Comparison of ENCODE assay signal across 1 cellular context in the genomic region with DNA sequence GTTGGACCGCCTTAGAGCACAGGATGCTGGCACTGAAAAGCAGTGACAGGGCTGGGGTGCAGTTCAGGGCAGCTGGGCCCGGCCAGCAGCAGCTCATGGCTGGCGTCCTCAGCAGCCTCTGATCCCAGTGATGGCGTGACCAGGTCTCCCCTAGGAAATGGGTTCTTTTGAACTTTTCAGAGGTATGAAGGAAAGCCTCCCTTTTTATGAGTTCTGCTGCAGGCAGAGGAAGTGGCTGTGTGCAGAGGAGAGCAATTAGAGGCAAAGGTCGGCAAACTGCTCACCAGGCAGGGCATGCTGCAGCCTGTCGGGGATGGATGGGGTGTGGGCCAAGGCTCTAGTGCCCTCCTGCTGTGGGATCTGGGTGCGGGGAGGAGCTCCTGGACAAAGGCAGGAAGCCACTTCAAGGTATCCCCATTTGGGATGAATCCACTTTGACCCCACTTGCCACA.
TF ChIP-seq lines count a peak whose summit lies in the region.

No MANE protein-coding gene starts in this region.

TF ChIP-seq in HepG2, 621 proteins besides CTCF, POLR2A, EP300 and RAD21 (continued from another document and continues in another):
- TF ChIP-seq, protein P1, sequence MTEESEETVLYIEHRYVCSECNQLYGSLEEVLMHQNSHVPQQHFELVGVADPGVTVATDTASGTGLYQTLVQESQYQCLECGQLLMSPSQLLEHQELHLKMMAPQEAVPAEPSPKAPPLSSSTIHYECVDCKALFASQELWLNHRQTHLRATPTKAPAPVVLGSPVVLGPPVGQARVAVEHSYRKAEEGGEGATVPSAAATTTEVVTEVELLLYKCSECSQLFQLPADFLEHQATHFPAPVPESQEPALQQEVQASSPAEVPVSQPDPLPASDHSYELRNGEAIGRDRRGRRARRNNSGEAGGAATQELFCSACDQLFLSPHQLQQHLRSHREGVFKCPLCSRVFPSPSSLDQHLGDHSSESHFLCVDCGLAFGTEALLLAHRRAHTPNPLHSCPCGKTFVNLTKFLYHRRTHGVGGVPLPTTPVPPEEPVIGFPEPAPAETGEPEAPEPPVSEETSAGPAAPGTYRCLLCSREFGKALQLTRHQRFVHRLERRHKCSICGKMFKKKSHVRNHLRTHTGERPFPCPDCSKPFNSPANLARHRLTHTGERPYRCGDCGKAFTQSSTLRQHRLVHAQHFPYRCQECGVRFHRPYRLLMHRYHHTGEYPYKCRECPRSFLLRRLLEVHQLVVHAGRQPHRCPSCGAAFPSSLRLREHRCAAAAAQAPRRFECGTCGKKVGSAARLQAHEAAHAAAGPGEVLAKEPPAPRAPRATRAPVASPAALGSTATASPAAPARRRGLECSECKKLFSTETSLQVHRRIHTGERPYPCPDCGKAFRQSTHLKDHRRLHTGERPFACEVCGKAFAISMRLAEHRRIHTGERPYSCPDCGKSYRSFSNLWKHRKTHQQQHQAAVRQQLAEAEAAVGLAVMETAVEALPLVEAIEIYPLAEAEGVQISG (CRISPR knock-in tag; IDR thresholded peaks at IDR 0.05) = 0 out of 2 replicates have a peak, but pooled peaks have one; percentile 30
- TF ChIP-seq, protein P2, sequence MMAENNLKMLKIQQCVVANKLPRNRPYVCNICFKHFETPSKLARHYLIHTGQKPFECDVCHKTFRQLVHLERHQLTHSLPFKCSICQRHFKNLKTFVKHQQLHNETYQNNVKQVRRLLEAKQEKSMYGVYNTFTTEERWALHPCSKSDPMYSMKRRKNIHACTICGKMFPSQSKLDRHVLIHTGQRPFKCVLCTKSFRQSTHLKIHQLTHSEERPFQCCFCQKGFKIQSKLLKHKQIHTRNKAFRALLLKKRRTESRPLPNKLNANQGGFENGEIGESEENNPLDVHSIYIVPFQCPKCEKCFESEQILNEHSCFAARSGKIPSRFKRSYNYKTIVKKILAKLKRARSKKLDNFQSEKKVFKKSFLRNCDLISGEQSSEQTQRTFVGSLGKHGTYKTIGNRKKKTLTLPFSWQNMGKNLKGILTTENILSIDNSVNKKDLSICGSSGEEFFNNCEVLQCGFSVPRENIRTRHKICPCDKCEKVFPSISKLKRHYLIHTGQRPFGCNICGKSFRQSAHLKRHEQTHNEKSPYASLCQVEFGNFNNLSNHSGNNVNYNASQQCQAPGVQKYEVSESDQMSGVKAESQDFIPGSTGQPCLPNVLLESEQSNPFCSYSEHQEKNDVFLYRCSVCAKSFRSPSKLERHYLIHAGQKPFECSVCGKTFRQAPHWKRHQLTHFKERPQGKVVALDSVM (CRISPR knock-in tag; IDR thresholded peaks at IDR 0.05) = peak; percentile 22; the same call in 1 of the 2 replicates
- TF ChIP-seq, protein P3, sequence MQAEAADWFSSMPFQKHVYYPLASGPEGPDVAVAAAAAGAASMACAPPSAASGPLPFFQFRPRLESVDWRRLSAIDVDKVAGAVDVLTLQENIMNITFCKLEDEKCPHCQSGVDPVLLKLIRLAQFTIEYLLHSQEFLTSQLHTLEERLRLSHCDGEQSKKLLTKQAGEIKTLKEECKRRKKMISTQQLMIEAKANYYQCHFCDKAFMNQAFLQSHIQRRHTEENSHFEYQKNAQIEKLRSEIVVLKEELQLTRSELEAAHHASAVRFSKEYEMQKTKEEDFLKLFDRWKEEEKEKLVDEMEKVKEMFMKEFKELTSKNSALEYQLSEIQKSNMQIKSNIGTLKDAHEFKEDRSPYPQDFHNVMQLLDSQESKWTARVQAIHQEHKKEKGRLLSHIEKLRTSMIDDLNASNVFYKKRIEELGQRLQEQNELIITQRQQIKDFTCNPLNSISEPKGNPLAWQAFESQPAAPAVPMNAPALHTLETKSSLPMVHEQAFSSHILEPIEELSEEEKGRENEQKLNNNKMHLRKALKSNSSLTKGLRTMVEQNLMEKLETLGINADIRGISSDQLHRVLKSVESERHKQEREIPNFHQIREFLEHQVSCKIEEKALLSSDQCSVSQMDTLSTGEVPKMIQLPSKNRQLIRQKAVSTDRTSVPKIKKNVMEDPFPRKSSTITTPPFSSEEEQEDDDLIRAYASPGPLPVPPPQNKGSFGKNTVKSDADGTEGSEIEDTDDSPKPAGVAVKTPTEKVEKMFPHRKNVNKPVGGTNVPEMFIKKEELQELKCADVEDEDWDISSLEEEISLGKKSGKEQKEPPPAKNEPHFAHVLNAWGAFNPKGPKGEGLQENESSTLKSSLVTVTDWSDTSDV (CRISPR knock-in tag; IDR thresholded peaks at IDR 0.05) = 0 out of 2 replicates have a peak, but pooled peaks have one; percentile 65
- TF ChIP-seq NR2F6 (IDR thresholded peaks at IDR 0.05) (peak; percentile 54), NR2F6 (CRISPR knock-in tag; IDR thresholded peaks at IDR 0.05) (peak; percentile 68; the same call in 1 of the 2 replicates), ZNF619 (CRISPR knock-in tag; IDR thresholded peaks at IDR 0.05) (0 out of 2 replicates have a peak, but pooled peaks have one; percentile 42), HNRNPH1 (optimal IDR thresholded peaks at IDR 0.05; ENCODE audit: low read depth, low read length) (no peak), PITX1 (CRISPR knock-in tag; IDR thresholded peaks at IDR 0.05) (0 out of 2 replicates have a peak, but pooled peaks have one; percentile 41), EED (CRISPR knock-in tag; IDR thresholded peaks at IDR 0.05) (no peak), ZSCAN25 (CRISPR knock-in tag; IDR thresholded peaks at IDR 0.05) (peak; percentile 41; the same call in 1 of the 2 replicates), AGO1 (IDR thresholded peaks at IDR 0.05; ENCODE audit: low read depth, low read length, poor library complexity, severe bottlenecking) (no peak), MEF2D (CRISPR knock-in tag; IDR thresholded peaks at IDR 0.05) (peak; percentile 73), TOE1 (CRISPR knock-in tag; IDR thresholded peaks at IDR 0.05) (no peak), POLR2AphosphoS2 (IDR thresholded peaks at IDR 0.05; ENCODE audit: low read depth, low read length) (no peak), ZNF598 (CRISPR knock-in tag; IDR thresholded peaks at IDR 0.05; ENCODE audit: borderline replicate concordance) (0 out of 2 replicates have a peak, but pooled peaks have one; percentile 30), ZNF263 (CRISPR knock-in tag; IDR thresholded peaks at IDR 0.05) (0 out of 2 replicates have a peak, but pooled peaks have one; percentile 38), SALL1 (CRISPR knock-in tag; IDR thresholded peaks at IDR 0.05) (peak; percentile 80), ZNF883 (CRISPR knock-in tag; IDR thresholded peaks at IDR 0.05; ENCODE audit: not compliant biosample characterization) (peak; percentile 68), ZFP36L1 (CRISPR knock-in tag; IDR thresholded peaks at IDR 0.05) (no peak), YEATS4 (CRISPR knock-in tag; IDR thresholded peaks at IDR 0.05; ENCODE audit: borderline replicate concordance) (peak; percentile 49; the same call in 1 of the 2 replicates), NFKB2 (CRISPR knock-in tag; IDR thresholded peaks at IDR 0.05; ENCODE audit: borderline replicate concordance) (0 out of 2 replicates have a peak, but pooled peaks have one; percentile 22), TBX2 (CRISPR knock-in tag; IDR thresholded peaks at IDR 0.05; ENCODE audit: borderline replicate concordance) (peak; percentile 60; the same call in 1 of the 2 replicates), CC2D1A (CRISPR knock-in tag; IDR thresholded peaks at IDR 0.05) (no peak)
- TF ChIP-seq, protein P4, sequence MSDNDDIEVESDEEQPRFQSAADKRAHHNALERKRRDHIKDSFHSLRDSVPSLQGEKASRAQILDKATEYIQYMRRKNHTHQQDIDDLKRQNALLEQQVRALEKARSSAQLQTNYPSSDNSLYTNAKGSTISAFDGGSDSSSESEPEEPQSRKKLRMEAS (IDR thresholded peaks at IDR 0.05) = peak; percentile 47; the same call in 1 of the 2 replicates
- TF ChIP-seq, protein P5, sequence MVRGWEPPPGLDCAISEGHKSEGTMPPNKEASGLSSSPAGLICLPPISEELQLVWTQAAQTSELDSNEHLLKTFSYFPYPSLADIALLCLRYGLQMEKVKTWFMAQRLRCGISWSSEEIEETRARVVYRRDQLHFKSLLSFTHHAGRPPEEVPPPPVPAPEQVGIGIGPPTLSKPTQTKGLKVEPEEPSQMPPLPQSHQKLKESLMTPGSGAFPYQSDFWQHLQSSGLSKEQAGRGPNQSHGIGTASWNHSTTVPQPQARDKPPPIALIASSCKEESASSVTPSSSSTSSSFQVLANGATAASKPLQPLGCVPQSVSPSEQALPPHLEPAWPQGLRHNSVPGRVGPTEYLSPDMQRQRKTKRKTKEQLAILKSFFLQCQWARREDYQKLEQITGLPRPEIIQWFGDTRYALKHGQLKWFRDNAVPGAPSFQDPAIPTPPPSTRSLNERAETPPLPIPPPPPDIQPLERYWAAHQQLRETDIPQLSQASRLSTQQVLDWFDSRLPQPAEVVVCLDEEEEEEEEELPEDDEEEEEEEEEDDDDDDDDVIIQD (CRISPR knock-in tag; IDR thresholded peaks at IDR 0.05; ENCODE audit: low read depth) = peak; percentile 30; the same call in 1 of the 2 replicates
- TF ChIP-seq, protein P6, sequence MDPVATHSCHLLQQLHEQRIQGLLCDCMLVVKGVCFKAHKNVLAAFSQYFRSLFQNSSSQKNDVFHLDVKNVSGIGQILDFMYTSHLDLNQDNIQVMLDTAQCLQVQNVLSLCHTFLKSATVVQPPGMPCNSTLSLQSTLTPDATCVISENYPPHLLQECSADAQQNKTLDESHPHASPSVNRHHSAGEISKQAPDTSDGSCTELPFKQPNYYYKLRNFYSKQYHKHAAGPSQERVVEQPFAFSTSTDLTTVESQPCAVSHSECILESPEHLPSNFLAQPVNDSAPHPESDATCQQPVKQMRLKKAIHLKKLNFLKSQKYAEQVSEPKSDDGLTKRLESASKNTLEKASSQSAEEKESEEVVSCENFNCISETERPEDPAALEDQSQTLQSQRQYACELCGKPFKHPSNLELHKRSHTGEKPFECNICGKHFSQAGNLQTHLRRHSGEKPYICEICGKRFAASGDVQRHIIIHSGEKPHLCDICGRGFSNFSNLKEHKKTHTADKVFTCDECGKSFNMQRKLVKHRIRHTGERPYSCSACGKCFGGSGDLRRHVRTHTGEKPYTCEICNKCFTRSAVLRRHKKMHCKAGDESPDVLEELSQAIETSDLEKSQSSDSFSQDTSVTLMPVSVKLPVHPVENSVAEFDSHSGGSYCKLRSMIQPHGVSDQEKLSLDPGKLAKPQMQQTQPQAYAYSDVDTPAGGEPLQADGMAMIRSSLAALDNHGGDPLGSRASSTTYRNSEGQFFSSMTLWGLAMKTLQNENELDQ (CRISPR knock-in tag; IDR thresholded peaks at IDR 0.05; ENCODE audit: borderline replicate concordance) = no peak
- TF ChIP-seq, protein P7, sequence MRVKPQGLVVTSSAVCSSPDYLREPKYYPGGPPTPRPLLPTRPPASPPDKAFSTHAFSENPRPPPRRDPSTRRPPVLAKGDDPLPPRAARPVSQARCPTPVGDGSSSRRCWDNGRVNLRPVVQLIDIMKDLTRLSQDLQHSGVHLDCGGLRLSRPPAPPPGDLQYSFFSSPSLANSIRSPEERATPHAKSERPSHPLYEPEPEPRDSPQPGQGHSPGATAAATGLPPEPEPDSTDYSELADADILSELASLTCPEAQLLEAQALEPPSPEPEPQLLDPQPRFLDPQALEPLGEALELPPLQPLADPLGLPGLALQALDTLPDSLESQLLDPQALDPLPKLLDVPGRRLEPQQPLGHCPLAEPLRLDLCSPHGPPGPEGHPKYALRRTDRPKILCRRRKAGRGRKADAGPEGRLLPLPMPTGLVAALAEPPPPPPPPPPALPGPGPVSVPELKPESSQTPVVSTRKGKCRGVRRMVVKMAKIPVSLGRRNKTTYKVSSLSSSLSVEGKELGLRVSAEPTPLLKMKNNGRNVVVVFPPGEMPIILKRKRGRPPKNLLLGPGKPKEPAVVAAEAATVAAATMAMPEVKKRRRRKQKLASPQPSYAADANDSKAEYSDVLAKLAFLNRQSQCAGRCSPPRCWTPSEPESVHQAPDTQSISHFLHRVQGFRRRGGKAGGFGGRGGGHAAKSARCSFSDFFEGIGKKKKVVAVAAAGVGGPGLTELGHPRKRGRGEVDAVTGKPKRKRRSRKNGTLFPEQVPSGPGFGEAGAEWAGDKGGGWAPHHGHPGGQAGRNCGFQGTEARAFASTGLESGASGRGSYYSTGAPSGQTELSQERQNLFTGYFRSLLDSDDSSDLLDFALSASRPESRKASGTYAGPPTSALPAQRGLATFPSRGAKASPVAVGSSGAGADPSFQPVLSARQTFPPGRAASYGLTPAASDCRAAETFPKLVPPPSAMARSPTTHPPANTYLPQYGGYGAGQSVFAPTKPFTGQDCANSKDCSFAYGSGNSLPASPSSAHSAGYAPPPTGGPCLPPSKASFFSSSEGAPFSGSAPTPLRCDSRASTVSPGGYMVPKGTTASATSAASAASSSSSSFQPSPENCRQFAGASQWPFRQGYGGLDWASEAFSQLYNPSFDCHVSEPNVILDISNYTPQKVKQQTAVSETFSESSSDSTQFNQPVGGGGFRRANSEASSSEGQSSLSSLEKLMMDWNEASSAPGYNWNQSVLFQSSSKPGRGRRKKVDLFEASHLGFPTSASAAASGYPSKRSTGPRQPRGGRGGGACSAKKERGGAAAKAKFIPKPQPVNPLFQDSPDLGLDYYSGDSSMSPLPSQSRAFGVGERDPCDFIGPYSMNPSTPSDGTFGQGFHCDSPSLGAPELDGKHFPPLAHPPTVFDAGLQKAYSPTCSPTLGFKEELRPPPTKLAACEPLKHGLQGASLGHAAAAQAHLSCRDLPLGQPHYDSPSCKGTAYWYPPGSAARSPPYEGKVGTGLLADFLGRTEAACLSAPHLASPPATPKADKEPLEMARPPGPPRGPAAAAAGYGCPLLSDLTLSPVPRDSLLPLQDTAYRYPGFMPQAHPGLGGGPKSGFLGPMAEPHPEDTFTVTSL (CRISPR knock-in tag; IDR thresholded peaks at IDR 0.05; ENCODE audit: borderline replicate concordance) = peak; percentile 54; the same call in 1 of the 2 replicates
- TF ChIP-seq, protein P8, sequence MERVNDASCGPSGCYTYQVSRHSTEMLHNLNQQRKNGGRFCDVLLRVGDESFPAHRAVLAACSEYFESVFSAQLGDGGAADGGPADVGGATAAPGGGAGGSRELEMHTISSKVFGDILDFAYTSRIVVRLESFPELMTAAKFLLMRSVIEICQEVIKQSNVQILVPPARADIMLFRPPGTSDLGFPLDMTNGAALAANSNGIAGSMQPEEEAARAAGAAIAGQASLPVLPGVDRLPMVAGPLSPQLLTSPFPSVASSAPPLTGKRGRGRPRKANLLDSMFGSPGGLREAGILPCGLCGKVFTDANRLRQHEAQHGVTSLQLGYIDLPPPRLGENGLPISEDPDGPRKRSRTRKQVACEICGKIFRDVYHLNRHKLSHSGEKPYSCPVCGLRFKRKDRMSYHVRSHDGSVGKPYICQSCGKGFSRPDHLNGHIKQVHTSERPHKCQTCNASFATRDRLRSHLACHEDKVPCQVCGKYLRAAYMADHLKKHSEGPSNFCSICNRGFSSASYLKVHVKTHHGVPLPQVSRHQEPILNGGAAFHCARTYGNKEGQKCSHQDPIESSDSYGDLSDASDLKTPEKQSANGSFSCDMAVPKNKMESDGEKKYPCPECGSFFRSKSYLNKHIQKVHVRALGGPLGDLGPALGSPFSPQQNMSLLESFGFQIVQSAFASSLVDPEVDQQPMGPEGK (CRISPR knock-in tag; IDR thresholded peaks at IDR 0.05) = peak; percentile 21; the same call in 1 of the 2 replicates
- TF ChIP-seq, protein P9, sequence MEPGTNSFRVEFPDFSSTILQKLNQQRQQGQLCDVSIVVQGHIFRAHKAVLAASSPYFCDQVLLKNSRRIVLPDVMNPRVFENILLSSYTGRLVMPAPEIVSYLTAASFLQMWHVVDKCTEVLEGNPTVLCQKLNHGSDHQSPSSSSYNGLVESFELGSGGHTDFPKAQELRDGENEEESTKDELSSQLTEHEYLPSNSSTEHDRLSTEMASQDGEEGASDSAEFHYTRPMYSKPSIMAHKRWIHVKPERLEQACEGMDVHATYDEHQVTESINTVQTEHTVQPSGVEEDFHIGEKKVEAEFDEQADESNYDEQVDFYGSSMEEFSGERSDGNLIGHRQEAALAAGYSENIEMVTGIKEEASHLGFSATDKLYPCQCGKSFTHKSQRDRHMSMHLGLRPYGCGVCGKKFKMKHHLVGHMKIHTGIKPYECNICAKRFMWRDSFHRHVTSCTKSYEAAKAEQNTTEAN (CRISPR knock-in tag; conservative IDR thresholded peaks at IDR 0.05) = peak; percentile 70
